In the genomic region with DNA sequence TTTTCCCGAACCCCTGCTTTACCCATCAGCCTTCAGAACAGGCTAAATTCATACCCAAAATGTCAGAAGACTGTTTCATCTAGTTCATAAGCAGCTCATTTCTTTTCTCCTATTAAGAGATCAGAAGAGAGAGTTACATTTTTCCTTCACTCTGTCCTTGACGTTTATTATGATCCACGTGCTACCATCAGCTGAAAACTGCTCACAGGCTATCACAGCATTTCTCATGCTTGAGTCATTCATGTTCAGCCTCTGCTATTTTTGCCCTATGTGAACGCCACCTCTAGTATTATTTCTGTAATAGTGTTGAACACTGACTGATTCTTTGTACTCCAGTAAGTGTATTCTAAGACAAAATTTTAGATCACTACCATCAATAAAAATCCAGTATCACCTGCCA, we compare ENCODE assay signal across 10 cellular contexts. TPM values are rescaled to one million over a fixed set of nuclear protein-coding genes. Genes with fewer than 3 reads are reported as not detected.
DNase-seq lines count a peak whose midpoint lies in the region; ATAC-seq and TF ChIP-seq lines count a peak whose summit lies in the region.
"Had no signal": no experiment of that assay in that cellular context is flagged by ENCODE, and none has a peak within 500 bp of the region (broad histone marks: within the 10 kb centered on the region; RNA-seq: fewer than 3 reads in every experiment).

No MANE protein-coding gene starts in this region.

- ATAC-seq in activated naive CD8-positive, alpha-beta T cell treated with anti-CD3 and anti-CD28 coated beads, Interleukin-2, amount 50 U/mL, for 24 hours, result no peak
- ATAC-seq in activated T-cell treated with anti-CD3 and anti-CD28 coated beads, Interleukin-2, amount 50 U/mL, for 4 hours, result no peak

- H3K27ac ChIP-seq in coronary artery, result peak overlapping the region; percentile 38 to 42

- H3K4me1 Mint-ChIP-seq in activated naive CD8-positive, alpha-beta T cell treated with anti-CD3 and anti-CD28 coated beads, Interleukin-2, amount 50 U/mL, for 24 hours, result peaks cover 6% of the 10 kb centered on the region
- H3K4me1 Mint-ChIP-seq in activated T-cell treated with anti-CD3 and anti-CD28 coated beads, Interleukin-2, amount 50 U/mL, for 4 hours (ENCODE audit: low read depth), result peaks cover 5% of the 10 kb centered on the region

- peaks cover 6% of the 10 kb centered on the region for H3K27me3 Mint-ChIP-seq in activated naive CD8-positive, alpha-beta T cell treated with anti-CD3 and anti-CD28 coated beads, Interleukin-2, amount 50 U/mL, for 24 hours
- H3K27me3 Mint-ChIP-seq in activated T-cell treated with anti-CD3 and anti-CD28 coated beads, Interleukin-2, amount 50 U/mL, for 4 hours (ENCODE audit: low read depth), result peaks cover 6% of the 10 kb centered on the region

- H3K4me3 Mint-ChIP-seq in activated naive CD8-positive, alpha-beta T cell treated with anti-CD3 and anti-CD28 coated beads, Interleukin-2, amount 50 U/mL, for 24 hours, result no peak overlapping the region
- H3K4me3 Mint-ChIP-seq in activated T-cell treated with anti-CD3 and anti-CD28 coated beads, Interleukin-2, amount 50 U/mL, for 4 hours, result no peak overlapping the region
- H3K4me3 Mint-ChIP-seq: T-helper 2 cell treated with Interferon-gamma antibody and Interleukin-4, amounts not matched to agents 5 μg/mL and 100 μg/mL, for 36 hours had no signal

- H3K9me3 Mint-ChIP-seq in activated naive CD8-positive, alpha-beta T cell treated with anti-CD3 and anti-CD28 coated beads, Interleukin-2, amount 50 U/mL, for 24 hours, result no peaks in the 10 kb centered on the region
- no peaks in the 10 kb centered on the region for H3K9me3 Mint-ChIP-seq in activated T-cell treated with anti-CD3 and anti-CD28 coated beads, Interleukin-2, amount 50 U/mL, for 4 hours

- TF ChIP-seq CTCF in coronary artery (IDR thresholded peaks at IDR 0.05), result no peak

- DNase-seq in AG08395 (ENCODE audit: low spot score) (peak; percentile 63), NCI-H226 (peak; percentile 56), coronary artery (ENCODE audit: low spot score) (no peak), kidney tubule cell (ENCODE audit: low spot score) (peak; percentile 20), T-helper 2 cell (no peak), anterior cingulate cortex (lab: John Stamatoyannopoulos, UW) (no peak)
- DNase-seq in activated naive CD8-positive, alpha-beta T cell treated with anti-CD3 and anti-CD28 coated beads, Interleukin-2, amount 50 U/mL, for 24 hours, result no peak
- DNase-seq in activated T-cell treated with anti-CD3 and anti-CD28 coated beads, Interleukin-2, amount 50 U/mL, for 4 hours, result no peak
- DNase-seq: NCI-H2029 had no signal

- no peak overlapping the region for H3K4me3 ChIP-seq in coronary artery

- H3K36me3 Mint-ChIP-seq in activated naive CD8-positive, alpha-beta T cell treated with anti-CD3 and anti-CD28 coated beads, Interleukin-2, amount 50 U/mL, for 24 hours (ENCODE audit: low read depth), result no peaks in the 10 kb centered on the region
- H3K36me3 Mint-ChIP-seq in activated T-cell treated with anti-CD3 and anti-CD28 coated beads, Interleukin-2, amount 50 U/mL, for 4 hours (ENCODE audit: insufficient read depth), result no peaks in the 10 kb centered on the region

- no peak overlapping the region for H3K27ac Mint-ChIP-seq in activated naive CD8-positive, alpha-beta T cell treated with anti-CD3 and anti-CD28 coated beads, Interleukin-2, amount 50 U/mL, for 24 hours
- H3K27ac Mint-ChIP-seq: T-helper 2 cell treated with Interferon-gamma antibody and Interleukin-4, amounts not matched to agents 5 μg/mL and 100 μg/mL, for 36 hours had no signal

RNA-seq across cellular contexts. Expression of gene SLC1A2, which starts 51.9 kb away (rescaled TPM):
- under 1 TPM; 0.03 to 0.13 (median 0.05) TPM for total RNA-seq in activated T-cell treated with anti-CD3 and anti-CD28 coated beads, Interleukin-2, amount 50 U/mL, for 4 hours

Comparison
In these comparisons a context has a peak if more than half of its experiments do, and no peak if none do; other contexts are left out.
1. DNase-seq: peak in AG08395 (single experiment), NCI-H226 (single experiment) and kidney tubule cell (single experiment); none in coronary artery (single experiment), T-helper 2 cell (0 of 5), activated naive CD8-positive, alpha-beta T cell treated with anti-CD3 and anti-CD28 coated beads, Interleukin-2, amount 50 U/mL, for 24 hours (single experiment), activated T-cell treated with anti-CD3 and anti-CD28 coated beads, Interleukin-2, amount 50 U/mL, for 4 hours (single experiment) and anterior cingulate cortex (0 of 58).